ENCODE assay signal across 29 cellular contexts in the genomic region with DNA sequence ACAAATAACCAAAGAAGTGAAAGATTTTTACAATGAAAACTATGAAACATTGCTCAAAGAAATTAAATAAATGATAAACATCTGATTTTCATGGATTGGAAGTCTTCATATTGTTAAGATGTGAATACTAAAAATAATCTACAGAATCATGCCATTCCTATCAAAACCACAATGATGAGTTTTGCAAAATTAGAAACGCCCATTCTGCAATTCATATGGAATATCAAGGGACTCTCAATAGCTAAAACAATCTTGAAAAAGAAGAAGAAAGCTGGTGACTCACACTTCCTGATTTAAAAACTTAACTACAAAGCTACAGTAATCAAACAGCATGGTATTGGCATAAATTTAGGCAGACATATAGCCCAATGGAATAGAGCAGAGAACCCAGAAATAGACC.
"Had no signal": no experiment of that assay in that cellular context is flagged by ENCODE, and none has a peak within 500 bp of the region (broad histone marks: within the 10 kb centered on the region; RNA-seq: fewer than 3 reads in every experiment).

No MANE protein-coding gene starts in this region.

- H3K4me1 ChIP-seq: SJCRH30 had no signal

- H3K4me3 ChIP-seq: MG63, SJCRH30, SK-N-MC had no signal

- DNase-seq: activated CD4-positive, alpha-beta memory T cell treated with anti-CD3 and anti-CD28 coated beads for 36 hours; activated CD4-positive, alpha-beta T cell treated with anti-CD3 and anti-CD28 coated beads for 36 hours; activated CD4-positive, alpha-beta T cell treated with anti-CD3 and anti-CD28 coated beads, Interleukin-2, amount 10 ng/mL, durations not matched to agents 7 days and 5 days; activated CD8-positive, alpha-beta memory T cell treated with anti-CD3 and anti-CD28 coated beads, Interleukin-2, amount 50 U/mL, for 4 hours; activated effector memory CD4-positive, alpha-beta T cell treated with Interleukin-2 at 50 U/mL for 16 hours; activated naive CD4-positive, alpha-beta T cell treated with anti-CD3 and anti-CD28 coated beads, Interleukin-2, amount 10 ng/mL, durations not matched to agents 7 days and 5 days; activated naive CD8-positive, alpha-beta T cell treated with anti-CD3 and anti-CD28 coated beads, Interleukin-2, amount 50 U/mL, for 24 hours; activated T-cell treated with anti-CD3 and anti-CD28 coated beads for 4 hours; activated T-cell treated with anti-CD3 and anti-CD28 coated beads, Interleukin-2, amount 50 U/mL, for 4 hours; anterior cingulate cortex; caudate nucleus; cerebellar nuclear complex; Kasumi-1; KG1; MG63; NCI-H1048; NCI-H1105 treated with DMSO at 0.1 percent for 48 hours; NCI-H1436; NCI-H1694; NCI-H1930; NCI-H2081 treated with DMSO at 0.1 percent for 48 hours; NCI-H345; NCI-H524 treated with DMSO at 0.1 percent for 48 hours; OCI-M1; SHP77; SJCRH30 had no signal

- H3K27me3 ChIP-seq: MG63, SJCRH30 had no signal

- H3K27ac ChIP-seq: SJCRH30, SK-N-MC had no signal

- ATAC-seq: activated CD4-positive, alpha-beta T cell treated with anti-CD3 and anti-CD28 coated beads for 36 hours; activated CD4-positive, CD25-positive, alpha-beta regulatory T cell treated with anti-CD3 and anti-CD28 coated beads, Interleukin-2, amount 50 U/mL, for 24 hours; activated naive CD8-positive, alpha-beta T cell treated with anti-CD3 and anti-CD28 coated beads, Interleukin-2, amount 50 U/mL, for 24 hours; activated T-cell treated with anti-CD3 and anti-CD28 coated beads, Interleukin-2, amount 50 U/mL, for 4 hours; WTC11 had no signal
